ENCODE assay signal across 8 cellular contexts in the genomic region with DNA sequence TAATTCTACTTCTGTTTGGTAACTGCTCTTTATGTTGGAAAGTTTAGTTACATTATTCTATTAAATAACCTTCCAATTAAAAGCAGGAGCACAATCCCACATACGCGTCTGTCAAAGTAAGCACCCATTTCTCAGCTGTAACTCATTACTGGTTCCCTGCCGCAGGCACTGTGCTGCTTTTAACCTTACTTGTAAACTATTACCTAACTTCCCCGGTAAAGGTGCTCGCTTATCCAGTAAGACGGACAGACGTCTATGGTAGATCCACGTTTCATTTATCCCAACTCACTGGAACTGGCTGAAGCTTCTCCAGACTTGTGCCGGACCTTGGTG.
DNase-seq lines count a peak whose midpoint lies in the region; ATAC-seq and TF ChIP-seq lines count a peak whose summit lies in the region.

No MANE protein-coding gene starts in this region.

- no peak overlapping the region for H3K27ac Mint-ChIP-seq in nephron progenitor cell

- peak overlapping the region; percentile 91 for H3K4me3 Mint-ChIP-seq in nephron progenitor cell

- H3K9ac ChIP-seq in duodenal mucosa (ENCODE audit: low read depth in 1 of 2, low read length in 2 of 2): peak overlapping the region; percentile 85 to 93

- peaks cover 53% of the 10 kb centered on the region for H3K27me3 Mint-ChIP-seq in nephron progenitor cell (ENCODE audit: low read depth, poor library complexity)

- no peaks in the 10 kb centered on the region for H3K36me3 Mint-ChIP-seq in nephron progenitor cell (ENCODE audit: low read depth)

- H3K4me1 Mint-ChIP-seq in nephron progenitor cell: peaks cover 11% of the 10 kb centered on the region

- no peaks in the 10 kb centered on the region for H3K27me3 ChIP-seq in duodenal mucosa (ENCODE audit: control insufficient read depth in 1 of 2, insufficient read depth in 2 of 2, low read length in 2 of 2)

- H3K36me3 ChIP-seq in KOPT-K1 (ENCODE audit: insufficient read depth, low read length) (no peaks in the 10 kb centered on the region), duodenal mucosa (ENCODE audit: control insufficient read depth in 1 of 2, insufficient read depth in 2 of 2, low read length in 2 of 2) (no peaks in the 10 kb centered on the region)

- H3K27ac ChIP-seq in KOPT-K1 (ENCODE audit: low read depth, low read length, poor library complexity, severe bottlenecking) (peak overlapping the region; percentile 57), duodenal mucosa (ENCODE audit: low read depth, low read length) (no peak overlapping the region)

- peaks cover 13% of the 10 kb centered on the region for H3K9me3 Mint-ChIP-seq in nephron progenitor cell

- ATAC-seq in GM21447 (IDR thresholded peaks at IDR 0.05; ENCODE audit: unreplicated experiment) (peak; percentile 22), GM18519 (IDR thresholded peaks at IDR 0.05; ENCODE audit: low FRiP score, unreplicated experiment) (no peak)

- H3K4me1 ChIP-seq in duodenal mucosa (ENCODE audit: control insufficient read depth in 1 of 2, insufficient read depth in 2 of 2, low read length in 2 of 2): peaks cover 9 to 17% of the 10 kb centered on the region in 2 donors

- DNase-seq in COLO668 (lab: John Stamatoyannopoulos, UW; ENCODE audit: unreplicated experiment): peak; percentile 45
- DNase-seq in nephron progenitor cell: no peak
- DNase-seq in SW 1271 (lab: John Stamatoyannopoulos, UW): no peak
- DNase-seq in GOT3 (lab: John Stamatoyannopoulos, UW): no peak

- H3K4me3 ChIP-seq in duodenal mucosa (ENCODE audit: low read depth in 1 of 2, low read length in 2 of 2): peak overlapping the region; percentile 89 to 95

- TF ChIP-seq CTCF in nephron progenitor cell (IDR thresholded peaks at IDR 0.05): no peak

- H3K9me3 ChIP-seq in KOPT-K1 (ENCODE audit: insufficient read depth, low read length, poor library complexity, severe bottlenecking) (no peaks in the 10 kb centered on the region), duodenal mucosa (ENCODE audit: control insufficient read depth in 1 of 2, low read length in 2 of 2) (no peaks in the 10 kb centered on the region)
